Comparison of ENCODE assay signal across 8 cellular contexts in genomic region chr13:45416521-45417125, GRCh38. TPM values are rescaled to one million over a fixed set of nuclear protein-coding genes. Genes with fewer than 3 reads are reported as not detected.
DNase-seq lines count a peak whose midpoint lies in the region; ATAC-seq and TF ChIP-seq lines count a peak whose summit lies in the region.

No MANE protein-coding gene starts in this region.

- H3K4me3 Mint-ChIP-seq in activated naive CD8-positive, alpha-beta T cell treated with anti-CD3 and anti-CD28 coated beads, Interleukin-2, amount 50 U/mL, for 24 hours: peak overlapping the region; percentile 91

- no peak overlapping the region for H4K5ac ChIP-seq in mesendoderm (ENCODE audit: low read length)

- H2AFZ ChIP-seq in KMS-11 (ENCODE audit: low read depth): peak overlapping the region; percentile 61

- no peak overlapping the region for H3K18ac ChIP-seq in mesendoderm (ENCODE audit: low read length)

- no peaks in the 10 kb centered on the region for H4K20me1 ChIP-seq in KMS-11 (ENCODE audit: insufficient read depth)

- no peaks in the 10 kb centered on the region for H3K36me3 Mint-ChIP-seq in activated naive CD8-positive, alpha-beta T cell treated with anti-CD3 and anti-CD28 coated beads, Interleukin-2, amount 50 U/mL, for 24 hours (ENCODE audit: low read depth)

- no peaks in the 10 kb centered on the region for H3K36me3 ChIP-seq in KMS-11 (ENCODE audit: insufficient read depth)
- no peaks in the 10 kb centered on the region for H3K36me3 ChIP-seq in mesendoderm (ENCODE audit: control insufficient read depth, insufficient read depth, low read length)

- no peak overlapping the region for H2AK5ac ChIP-seq in mesendoderm (ENCODE audit: low read length)

- H3K27me3 Mint-ChIP-seq in activated naive CD8-positive, alpha-beta T cell treated with anti-CD3 and anti-CD28 coated beads, Interleukin-2, amount 50 U/mL, for 24 hours: no peaks in the 10 kb centered on the region

- WGBS in mesendoderm (ENCODE audit: extremely low coverage, insufficient coverage, low lambda C conversion rate): no CpG with 5 or more reads among the region's 10 CpGs

- H2BK15ac ChIP-seq in mesendoderm (replicated peaks; ENCODE audit: low read depth): no peak overlapping the region

- H3K79me1 ChIP-seq in mesendoderm (ENCODE audit: low read length): no peaks in the 10 kb centered on the region

- H2BK120ac ChIP-seq in mesendoderm (ENCODE audit: low read depth, low read length): no peak overlapping the region

- H3K27me3 ChIP-seq in KMS-11 (ENCODE audit: insufficient read depth, low read depth) (no peaks in the 10 kb centered on the region), mesendoderm (ENCODE audit: insufficient read depth, low read length, poor library complexity) (no peaks in the 10 kb centered on the region)

- H3K27ac Mint-ChIP-seq in activated naive CD8-positive, alpha-beta T cell treated with anti-CD3 and anti-CD28 coated beads, Interleukin-2, amount 50 U/mL, for 24 hours: peak overlapping the region; percentile 93

- no peaks in the 10 kb centered on the region for H3K79me2 ChIP-seq in KMS-11 (ENCODE audit: insufficient read depth, low read depth)
- no peaks in the 10 kb centered on the region for H3K79me2 ChIP-seq in mesendoderm (ENCODE audit: control insufficient read depth, insufficient read depth, low read length)

- H3K4me1 Mint-ChIP-seq in activated naive CD8-positive, alpha-beta T cell treated with anti-CD3 and anti-CD28 coated beads, Interleukin-2, amount 50 U/mL, for 24 hours: peaks cover 27% of the 10 kb centered on the region

- POLR2A ChIA-PET in AG04449 (lab: Yijun Ruan, JAX): interaction anchor here (0.6 kb wide), 1 partner anchor 39 kb away, joined by 3 read pairs; no protein-coding TSS in a partner anchor

- no peak overlapping the region for H3K23ac ChIP-seq in mesendoderm (ENCODE audit: low read length)

- H3K4ac ChIP-seq in mesendoderm (ENCODE audit: low read depth, low read length): no peak overlapping the region

- ATAC-seq in activated naive CD8-positive, alpha-beta T cell treated with anti-CD3 and anti-CD28 coated beads, Interleukin-2, amount 50 U/mL, for 24 hours: no peak

- TF ChIP-seq CTCF in AG04449 (IDR thresholded peaks at IDR 0.05; ENCODE audit: insufficient read depth, low read length, missing control alignments) (no peak), KMS-11 (conservative IDR thresholded peaks at IDR 0.05; ENCODE audit: low read depth, low read length) (no peak)

- no peak overlapping the region for H4K8ac ChIP-seq in mesendoderm (ENCODE audit: low read depth, low read length)

- CTCF ChIA-PET in AG04449 (lab: Yijun Ruan, JAX): interaction anchor here (0.6 to 9.1 kb wide), 7 partner anchors 22 to 370 kb away, joined by 3 to 71 read pairs (median 3); partner anchors contain the start of gene COG3

- H3K4me2 ChIP-seq in KMS-11 (peak overlapping the region; percentile 93), mesendoderm (ENCODE audit: low read length) (no peak overlapping the region)

- H2BK5ac ChIP-seq in mesendoderm (ENCODE audit: low read length): no peak overlapping the region

- peak overlapping the region; percentile 65; the same call in 1 of the 2 replicates for H3K9ac ChIP-seq in KMS-11
- no peak overlapping the region for H3K9ac ChIP-seq in mesendoderm (ENCODE audit: low read length)

- DNase-seq in AG04449 (ENCODE audit: low read depth, low spot score) (no peak), mesendoderm (no peak), G401 (ENCODE audit: low spot score) (no peak), cerebellar cortex (ENCODE audit: low spot score) (no peak), NCI-H446 (lab: John Stamatoyannopoulos, UW) (no peak), NCI-H1930 (lab: John Stamatoyannopoulos, UW) (no peak)
- no peak for DNase-seq in activated naive CD8-positive, alpha-beta T cell treated with anti-CD3 and anti-CD28 coated beads, Interleukin-2, amount 50 U/mL, for 24 hours

- H3K9me3 Mint-ChIP-seq in activated naive CD8-positive, alpha-beta T cell treated with anti-CD3 and anti-CD28 coated beads, Interleukin-2, amount 50 U/mL, for 24 hours: no peaks in the 10 kb centered on the region

- in situ Hi-C loops in G401 (cut with HindIII; ENCODE audit: low sequenced_read_pairs): no loop called here

- H3K4me3 ChIP-seq in AG04449 (ENCODE audit: low read depth, low read length): peak overlapping the region; percentile 77
- H3K4me3 ChIP-seq in KMS-11 (IDR thresholded peaks at IDR 0.05; ENCODE audit: insufficient read depth, low read depth, low read length): no peak overlapping the region
- no peak overlapping the region for H3K4me3 ChIP-seq in mesendoderm (ENCODE audit: low read length)

- no peaks in the 10 kb centered on the region for H3K4me1 ChIP-seq in KMS-11 (ENCODE audit: low read depth, poor library complexity, severe bottlenecking)
- no peaks in the 10 kb centered on the region for H3K4me1 ChIP-seq in mesendoderm (ENCODE audit: control insufficient read depth, low read depth, low read length)

- peak overlapping the region; percentile 57 for H3K27ac ChIP-seq in KMS-11
- no peak overlapping the region for H3K27ac ChIP-seq in mesendoderm (ENCODE audit: low read depth, low read length)

- H3K56ac ChIP-seq in mesendoderm (ENCODE audit: low read length): peak overlapping the region; percentile 34

RNA-seq across cellular contexts. Expression of gene SLC25A30, which starts 1.6 kb away (rescaled TPM):
- polyA plus RNA-seq in mesendoderm (2013, experiment 1 of 2): 3.4 TPM
- polyA plus RNA-seq in mesendoderm (2013, experiment 2 of 2): 4.8 TPM
- 3.8 and 5.8 TPM in 2 replicates for total RNA-seq in G401 (2014; rRNA removed; shearing (Covaris generic))

RNA-seq across cellular contexts. Expression of gene COG3, which starts 48.1 kb away (rescaled TPM):
- polyA plus RNA-seq in mesendoderm (2013, experiment 1 of 2): 16.4 TPM
- 17.5 TPM for polyA plus RNA-seq in mesendoderm (2013, experiment 2 of 2)
- total RNA-seq in G401 (2014; rRNA removed; shearing (Covaris generic)): 19.0 and 29.1 TPM in 2 replicates
